14 cellular contexts compared by ENCODE assay signal in the genomic region with DNA sequence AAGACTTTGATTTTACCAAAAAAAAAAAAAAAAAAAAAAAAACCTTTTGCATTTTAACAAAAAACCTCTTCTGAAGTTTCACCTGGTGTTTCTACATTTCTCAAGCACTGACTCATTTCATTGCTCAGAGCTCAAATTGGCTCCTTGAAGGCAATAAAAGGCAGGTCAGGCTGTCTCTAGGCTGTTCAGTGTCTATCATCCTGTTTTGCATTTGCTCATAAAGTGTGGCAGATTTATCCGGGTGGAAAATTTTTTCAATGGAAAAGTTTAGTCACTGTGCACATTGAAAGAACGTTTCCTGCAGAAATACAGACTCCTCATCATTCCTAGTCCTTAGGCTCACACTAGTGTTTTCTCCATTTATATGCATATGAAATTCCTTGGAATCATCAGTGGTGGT.
DNase-seq lines count a peak whose midpoint lies in the region; ATAC-seq, FAIRE-seq and TF ChIP-seq lines count a peak whose summit lies in the region.
"Had no signal": no experiment of that assay in that cellular context is flagged by ENCODE, and none has a peak within 500 bp of the region (broad histone marks: within the 10 kb centered on the region; RNA-seq: fewer than 3 reads in every experiment).

No MANE protein-coding gene starts in this region.

- TF ChIP-seq CTCF in H1 (IDR thresholded peaks at IDR 0.05; ENCODE audit: control extremely low read depth in 1 of 3, insufficient read depth in 1 of 3, low read depth in 1 of 3, low read length in 3 of 3): no peak

- DNase-seq in ELR (ENCODE audit: low read depth): peak; percentile 26
- peak; percentile 10 for DNase-seq in MG63
- DNase-seq in H1 (ENCODE audit: low read depth in 1 of 2, low spot score in 2 of 2): no peak
- DNase-seq in left colon: no peak
- no peak for DNase-seq in activated CD4-positive, alpha-beta memory T cell treated with anti-CD3 and anti-CD28 coated beads, Interleukin-2, amount 10 ng/mL, durations not matched to agents 7 days and 5 days
- DNase-seq: CD4-positive, alpha-beta T cell; left ventricle myocardium inferior had no signal

- H3K4me2 ChIP-seq in H1 (ENCODE audit: insufficient read depth in 1 of 2, low read depth in 2 of 2, low read length in 2 of 2): no peak overlapping the region

- WGBS in H1 (ENCODE audit: extremely low coverage in 1 of 2, insufficient coverage in 1 of 2, insufficient read length in 1 of 2, insufficient replicate concordance in 2 of 2, low coverage in 1 of 2, low lambda C conversion rate in 2 of 2, missing lambda C conversion rate in 1 of 2), 2 experiments: 56% methylated on average over 2 of the region's 2 CpGs; no CpG with 5 or more reads in 1 of the 2 experiments

- H3K9me3 Mint-ChIP-seq in activated CD4-positive, alpha-beta memory T cell treated with anti-CD3 and anti-CD28 coated beads, Interleukin-2, amount 10 ng/mL, durations not matched to agents 7 days and 5 days: no peaks in the 10 kb centered on the region
- H3K9me3 Mint-ChIP-seq: CD4-positive, alpha-beta T cell; IgD-negative memory B cell; T-helper 1 cell treated with Interleukin-12 subunit alpha and Interleukin-12 subunit beta and Interleukin-4 antibody, amounts not matched to agents 30 μg/mL and 1 μg/mL, for 36 hours had no signal

- H2BK15ac ChIP-seq in H1 (ENCODE audit: low read length): no peak overlapping the region

- H3K23me2 ChIP-seq in H1 (ENCODE audit: low read depth, low read length): no peaks in the 10 kb centered on the region; the same call in 1 of the 2 replicates

- H3K36me3 ChIP-seq in MG63 (no peaks in the 10 kb centered on the region), H1 (ENCODE audit: control insufficient read depth in 2 of 4, insufficient read depth in 4 of 4, low read length in 3 of 4) (no peaks in the 10 kb centered on the region)
- H3K36me3 ChIP-seq: left ventricle myocardium inferior, right lobe of liver, stomach had no signal

- ATAC-seq in left colon (peak; percentile 74), GM21576 (IDR thresholded peaks at IDR 0.05; ENCODE audit: unreplicated experiment) (no peak), HG02973 (IDR thresholded peaks at IDR 0.05; ENCODE audit: unreplicated experiment) (no peak), HG03139 (IDR thresholded peaks at IDR 0.05; ENCODE audit: unreplicated experiment) (no peak)

- no peaks in the 10 kb centered on the region for H3K27me3 ChIP-seq in MG63
- H3K27me3 ChIP-seq in H1 (replicated peaks in 1 of 4; ENCODE audit: control insufficient read depth in 3 of 4, extremely low read depth in 1 of 4, insufficient read depth in 3 of 4, low read length in 3 of 4): no peaks in the 10 kb centered on the region
- H3K27me3 ChIP-seq: right lobe of liver, stomach had no signal

- H2AFZ ChIP-seq in H1 (ENCODE audit: low read length): no peak overlapping the region

- H2BK5ac ChIP-seq in H1 (ENCODE audit: low read depth, low read length): no peak overlapping the region

- H3K79me1 ChIP-seq in H1 (ENCODE audit: low read depth, low read length): no peaks in the 10 kb centered on the region

- intact Hi-C loops in left colon (cut with DNase I, micrococcal nuclease): loop anchor here in 1 of 2 donors (5.0 kb wide), 1 partner anchor 299 kb away; no protein-coding TSS in a partner anchor

- POLR2A ChIA-PET in H1 (lab: Charles Lee; ENCODE audit: partially characterized antibody): interaction anchor here (0.9 kb wide), 1 partner anchor 17 kb away, joined by 3 read pairs; no protein-coding TSS in a partner anchor
- POLR2A ChIA-PET in activated CD4-positive, alpha-beta memory T cell treated with anti-CD3 and anti-CD28 coated beads, Interleukin-2, amount 10 ng/mL, durations not matched to agents 7 days and 5 days (lab: Charles Lee): no interaction called here

- no peak overlapping the region for H4K8ac ChIP-seq in H1 (ENCODE audit: extremely low read depth, insufficient read depth, low read length)

- no peak overlapping the region for H3K4ac ChIP-seq in H1 (replicated peaks; ENCODE audit: insufficient read length, low read depth, low read length)

- no peak overlapping the region for H3K14ac ChIP-seq in H1 (ENCODE audit: insufficient read length)

- H2BK12ac ChIP-seq in H1 (ENCODE audit: low read depth, low read length): no peak overlapping the region

- no peak for TF ChIP-seq POLR2A in H1 (IDR thresholded peaks at IDR 0.05; ENCODE audit: control extremely low read depth in 1 of 2, low read depth in 2 of 2, low read length in 2 of 2)

- CTCF ChIA-PET in H1 (lab: Charles Lee; ENCODE audit: partially characterized antibody): interaction anchor here (0.6 to 2.6 kb wide), 28 partner anchors 8 to 1709 kb away, joined by 3 to 32 read pairs (median 4); no protein-coding TSS in a partner anchor
- CTCF ChIA-PET in activated CD4-positive, alpha-beta memory T cell treated with anti-CD3 and anti-CD28 coated beads, Interleukin-2, amount 10 ng/mL, durations not matched to agents 7 days and 5 days (lab: Charles Lee): interaction anchor here (0.7 to 1.6 kb wide), 3 partner anchors 8 to 317 kb away, joined by 3 to 4 read pairs (median 3); no protein-coding TSS in a partner anchor

- no peak overlapping the region for H3K27ac ChIP-seq in H1 (ENCODE audit: low read depth, low read length)
- H3K27ac ChIP-seq: right lobe of liver had no signal

- H2AK5ac ChIP-seq in H1 (ENCODE audit: low read depth, low read length): no peak overlapping the region

- no peak overlapping the region for H3K27ac Mint-ChIP-seq in activated CD4-positive, alpha-beta memory T cell treated with anti-CD3 and anti-CD28 coated beads, Interleukin-2, amount 10 ng/mL, durations not matched to agents 7 days and 5 days
- H3K27ac Mint-ChIP-seq: CD4-positive, alpha-beta T cell; IgD-negative memory B cell; T-helper 1 cell treated with Interleukin-12 subunit alpha and Interleukin-12 subunit beta and Interleukin-4 antibody, amounts not matched to agents 30 μg/mL and 1 μg/mL, for 36 hours had no signal

- H3K18ac ChIP-seq in H1 (ENCODE audit: extremely low read depth, low read length): no peak overlapping the region

- no peak overlapping the region for H2BK20ac ChIP-seq in H1 (ENCODE audit: low read length)

- H3K56ac ChIP-seq in H1 (replicated peaks; ENCODE audit: insufficient read length, low read depth, low read length): no peak overlapping the region

- no peak overlapping the region for H3K4me3 Mint-ChIP-seq in activated CD4-positive, alpha-beta memory T cell treated with anti-CD3 and anti-CD28 coated beads, Interleukin-2, amount 10 ng/mL, durations not matched to agents 7 days and 5 days
- H3K4me3 Mint-ChIP-seq: CD4-positive, alpha-beta T cell; IgD-negative memory B cell; T-helper 1 cell treated with Interleukin-12 subunit alpha and Interleukin-12 subunit beta and Interleukin-4 antibody, amounts not matched to agents 30 μg/mL and 1 μg/mL, for 36 hours had no signal

- no peak for TF ChIP-seq RAD21 in H1 (IDR thresholded peaks at IDR 0.05 in 1 of 2, conservative IDR thresholded peaks at IDR 0.05 in 1 of 2; ENCODE audit: low read depth in 2 of 2, low read length in 2 of 2)

- no peaks in the 10 kb centered on the region for H4K20me1 ChIP-seq in H1 (replicated peaks in 1 of 2; ENCODE audit: control insufficient read depth in 1 of 2, insufficient read depth in 2 of 2, low read length in 2 of 2)

- H3K79me2 ChIP-seq in H1 (ENCODE audit: control insufficient read depth in 1 of 2, insufficient read depth in 2 of 2, low read length in 2 of 2): no peaks in the 10 kb centered on the region

- H3K9me3 ChIP-seq in MG63: no peaks in the 10 kb centered on the region
- H3K9me3 ChIP-seq in H1 (ENCODE audit: insufficient read depth in 2 of 2, low read depth in 1 of 2, low read length in 1 of 2): no peaks in the 10 kb centered on the region; a peak in 1 of 4 replicates
- H3K9me3 ChIP-seq: left ventricle myocardium inferior, right lobe of liver, stomach had no signal

- H3K4me1 ChIP-seq in H1 (replicated peaks in 1 of 4; ENCODE audit: control insufficient read depth in 3 of 4, insufficient read depth in 4 of 4, low read length in 3 of 4): peaks cover 0 to 7% (median 3%) of the 10 kb centered on the region in 4 experiments; a peak in 3 of 7 replicates

- peak overlapping the region; percentile 39 for H2BK120ac ChIP-seq in H1 (replicated peaks; ENCODE audit: low read depth, low read length)

- H3K4me3 ChIP-seq in MG63: no peak overlapping the region
- H3K4me3 ChIP-seq in H1 (ENCODE audit: extremely low read depth in 1 of 4, insufficient read depth in 2 of 4, low read depth in 3 of 4, low read length in 4 of 4): no peak overlapping the region

- FAIRE-seq in H1 (lab: Jason Lieb, UNC): no peak

- H4K91ac ChIP-seq in H1 (replicated peaks; ENCODE audit: insufficient read length, low read length): peak overlapping the region; percentile 54

- no peak overlapping the region for H3K23ac ChIP-seq in H1 (ENCODE audit: insufficient read length)

- no peaks in the 10 kb centered on the region for H3K4me1 Mint-ChIP-seq in activated CD4-positive, alpha-beta memory T cell treated with anti-CD3 and anti-CD28 coated beads, Interleukin-2, amount 10 ng/mL, durations not matched to agents 7 days and 5 days
- H3K4me1 Mint-ChIP-seq: IgD-negative memory B cell had no signal

- H3K36me3 Mint-ChIP-seq in activated CD4-positive, alpha-beta memory T cell treated with anti-CD3 and anti-CD28 coated beads, Interleukin-2, amount 10 ng/mL, durations not matched to agents 7 days and 5 days (ENCODE audit: low read depth): no peaks in the 10 kb centered on the region
- H3K36me3 Mint-ChIP-seq: IgD-negative memory B cell had no signal

- H3K27me3 Mint-ChIP-seq in activated CD4-positive, alpha-beta memory T cell treated with anti-CD3 and anti-CD28 coated beads, Interleukin-2, amount 10 ng/mL, durations not matched to agents 7 days and 5 days: no peaks in the 10 kb centered on the region
- H3K27me3 Mint-ChIP-seq: CD4-positive, alpha-beta T cell; IgD-negative memory B cell had no signal

- no peak overlapping the region for H3K9ac ChIP-seq in H1 (replicated peaks in 1 of 4; ENCODE audit: extremely low read depth in 1 of 4, low read depth in 3 of 4, low read length in 3 of 4)

- no peak overlapping the region for H4K5ac ChIP-seq in H1 (ENCODE audit: insufficient read length, low read depth, low read length)

- no peak for TF ChIP-seq EP300 in H1 (IDR thresholded peaks at IDR 0.05; ENCODE audit: borderline replicate concordance in 1 of 2, low read depth in 2 of 2, low read length in 2 of 2)

TF ChIP-seq in H1, 55 proteins besides CTCF, POLR2A, EP300 and RAD21 (continues in another document):
- TF ChIP-seq SP4 (IDR thresholded peaks at IDR 0.05; ENCODE audit: low read length): no peak
- no peak for TF ChIP-seq KDM1A (IDR thresholded peaks at IDR 0.05; ENCODE audit: borderline replicate concordance, low read length)
- TF ChIP-seq SIN3A (conservative IDR thresholded peaks at IDR 0.05 in 1 of 2, IDR thresholded peaks at IDR 0.05 in 1 of 2; ENCODE audit: low read depth in 1 of 2, low read length in 2 of 2): no peak
- TF ChIP-seq, protein P1, sequence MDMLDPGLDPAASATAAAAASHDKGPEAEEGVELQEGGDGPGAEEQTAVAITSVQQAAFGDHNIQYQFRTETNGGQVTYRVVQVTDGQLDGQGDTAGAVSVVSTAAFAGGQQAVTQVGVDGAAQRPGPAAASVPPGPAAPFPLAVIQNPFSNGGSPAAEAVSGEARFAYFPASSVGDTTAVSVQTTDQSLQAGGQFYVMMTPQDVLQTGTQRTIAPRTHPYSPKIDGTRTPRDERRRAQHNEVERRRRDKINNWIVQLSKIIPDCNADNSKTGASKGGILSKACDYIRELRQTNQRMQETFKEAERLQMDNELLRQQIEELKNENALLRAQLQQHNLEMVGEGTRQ (IDR thresholded peaks at IDR 0.05; ENCODE audit: low read length): no peak

Comparison
In these comparisons a context has a peak if more than half of its experiments do, and no peak if none do; other contexts are left out.
1. DNase-seq: peak in ELR (single experiment) and MG63 (single experiment); none in H1 (0 of 2), left colon (0 of 2) and activated CD4-positive, alpha-beta memory T cell treated with anti-CD3 and anti-CD28 coated beads, Interleukin-2, amount 10 ng/mL, durations not matched to agents 7 days and 5 days (single experiment).